8 cellular contexts compared by ENCODE assay signal in genomic region chr11:64165842-64166635, GRCh38. TPM values are rescaled to one million over a fixed set of nuclear protein-coding genes. Genes with fewer than 3 reads are reported as not detected.
A peak's percentile ranks its signal among the peaks of the same experiment; 100 is the strongest.
DNase-seq lines count a peak whose midpoint lies in the region; ATAC-seq and TF ChIP-seq lines count a peak whose summit lies in the region.

TSS of gene MACROD1 (minus strand) at chr11:64166113. CDS start at chr11:64165994, 119 bp downstream.

- H3K27me3 Mint-ChIP-seq in IgD-negative memory B cell: no peaks in the 10 kb centered on the region
- no peaks in the 10 kb centered on the region for H3K27me3 Mint-ChIP-seq in naive B cell
- H3K27me3 Mint-ChIP-seq in stimulated activated naive B cell treated with anti-CD40 and anti-IgM and Interleukin-4, amounts not matched to agents 10 μg/mL and 1 μg/mL and 100 μg/mL, for 72 hours: no peaks in the 10 kb centered on the region

- H3K4me1 Mint-ChIP-seq in IgD-negative memory B cell: peaks cover 0 to 5% (median 3%) of the 10 kb centered on the region in 3 donors
- peaks cover 11 to 19% (median 13%) of the 10 kb centered on the region in 3 donors for H3K4me1 Mint-ChIP-seq in naive B cell
- peaks cover 8 to 15% of the 10 kb centered on the region in 2 donors for H3K4me1 Mint-ChIP-seq in stimulated activated naive B cell treated with anti-CD40 and anti-IgM and Interleukin-4, amounts not matched to agents 10 μg/mL and 1 μg/mL and 100 μg/mL, for 72 hours

- H3K27ac Mint-ChIP-seq in IgD-negative memory B cell (peak within 1 kb of the TSS in 1 of 3 donors; percentile 72), naive B cell (peak within 1 kb of the TSS; percentile 41 to 89 (median 72))
- peak within 1 kb of the TSS; percentile 85 for H3K27ac Mint-ChIP-seq in stimulated activated naive B cell treated with anti-CD40 and anti-IgM and Interleukin-4, amounts not matched to agents 10 μg/mL and 1 μg/mL and 100 μg/mL, for 72 hours

- H3K9me3 Mint-ChIP-seq in IgD-negative memory B cell (no peaks in the 10 kb centered on the region), naive B cell (no peaks in the 10 kb centered on the region)
- peaks cover 0 to 2% of the 10 kb centered on the region in 2 donors for H3K9me3 Mint-ChIP-seq in stimulated activated naive B cell treated with anti-CD40 and anti-IgM and Interleukin-4, amounts not matched to agents 10 μg/mL and 1 μg/mL and 100 μg/mL, for 72 hours

- peak within 1 kb of the TSS; percentile 86 to 96 (median 92) for H3K4me3 Mint-ChIP-seq in IgD-negative memory B cell
- peak within 1 kb of the TSS; percentile 84 to 96 (median 91) for H3K4me3 Mint-ChIP-seq in naive B cell
- peak within 1 kb of the TSS; percentile 85 to 95 for H3K4me3 Mint-ChIP-seq in stimulated activated naive B cell treated with anti-CD40 and anti-IgM and Interleukin-4, amounts not matched to agents 10 μg/mL and 1 μg/mL and 100 μg/mL, for 72 hours

- DNase-seq in COLO829 (ENCODE audit: low spot score): peak; percentile 64
- DNase-seq in activated T-helper 1 cell treated with Interleukin-2 at 50 U/mL for 16 hours (ENCODE audit: low read depth): peak; percentile 63
- DNase-seq in fibroblast of gingiva (ENCODE audit: low read depth): peak; percentile 80
- DNase-seq in naive B cell: peak; percentile 57
- DNase-seq in stimulated activated naive B cell treated with anti-CD40 and anti-IgM and Interleukin-4, amounts not matched to agents 10 μg/mL and 1 μg/mL and 100 μg/mL, for 72 hours: peak; percentile 70

- ATAC-seq in GM21515 (IDR thresholded peaks at IDR 0.05; ENCODE audit: unreplicated experiment): peak; percentile 79
- peak; percentile 86 for ATAC-seq in naive B cell (ENCODE audit: low read depth in 2 of 2)
- ATAC-seq in stimulated activated naive B cell treated with anti-CD40 and anti-IgM and Interleukin-4, amounts not matched to agents 10 μg/mL and 1 μg/mL and 100 μg/mL, for 72 hours (replicated peaks): peak; percentile 94 to 96

- H3K36me3 Mint-ChIP-seq in IgD-negative memory B cell (peaks cover 1% of the 10 kb centered on the region), naive B cell (no peaks in the 10 kb centered on the region)
- peaks cover 2 to 4% of the 10 kb centered on the region in 2 donors for H3K36me3 Mint-ChIP-seq in stimulated activated naive B cell treated with anti-CD40 and anti-IgM and Interleukin-4, amounts not matched to agents 10 μg/mL and 1 μg/mL and 100 μg/mL, for 72 hours

TF ChIP-seq in PFSK-1, 5 proteins besides CTCF, POLR2A, EP300 and RAD21:
- peak; percentile 58 for TF ChIP-seq FOXP2 (optimal IDR thresholded peaks at IDR 0.05; ENCODE audit: borderline replicate concordance, extremely low read depth, extremely low read length, insufficient read depth)
- peak; percentile 83; the same call in 1 of the 2 replicates for TF ChIP-seq SIN3A (IDR thresholded peaks at IDR 0.05; ENCODE audit: borderline replicate concordance, insufficient read depth, low read length)
- 0 out of 2 replicates have a peak, but pooled peaks have one; percentile 61 for TF ChIP-seq TAF1 (IDR thresholded peaks at IDR 0.05; ENCODE audit: borderline replicate concordance, insufficient read depth, low read length)
- no peak for TF ChIP-seq REST (IDR thresholded peaks at IDR 0.05; ENCODE audit: insufficient read depth in 1 of 2, low read depth in 2 of 2, low read length in 2 of 2)
- TF ChIP-seq POLR2AphosphoS5 (IDR thresholded peaks at IDR 0.05; ENCODE audit: low read depth, low read length): peak; percentile 80

RNA-seq across cellular contexts. Expression of gene MACROD1, which starts in this region (rescaled TPM):
- polyA plus RNA-seq in IgD-negative memory B cell (9.7 TPM), naive B cell (ENCODE audit: low read depth in 6 of 6) (1 to 10 TPM; 1.5 to 7.0 (median 3.2) TPM)
- 138 TPM for polyA plus RNA-seq in PFSK-1 (2012; ENCODE audit: insufficient read length, low read depth)

Comparison
In these comparisons a context has a peak if more than half of its experiments do, and no peak if none do; other contexts are left out.
1. Peak in every context shown above with its lines: DNase-seq and ATAC-seq.